In genomic region chr13:76505437-76505836, GRCh38 we compare ENCODE assay signal across 22 cellular contexts.
DNase-seq lines count a peak whose midpoint lies in the region; ATAC-seq, FAIRE-seq and TF ChIP-seq lines count a peak whose summit lies in the region.
"Had no signal": no experiment of that assay in that cellular context is flagged by ENCODE, and none has a peak within 500 bp of the region (broad histone marks: within the 10 kb centered on the region; RNA-seq: fewer than 3 reads in every experiment).

No MANE protein-coding gene starts in this region.

- 0% methylated on average over 3 of the region's 3 CpGs for WGBS in HepG2 (ENCODE audit: low lambda C conversion rate)
- WGBS in right lobe of liver (ENCODE audit: insufficient coverage, low coverage, low lambda C conversion rate, missing lambda C conversion rate) = 38% methylated on average over 3 of the region's 3 CpGs
- WGBS in K562 (ENCODE audit: insufficient coverage, low coverage, missing lambda C conversion rate) = 0% methylated on average over 2 of the region's 3 CpGs

- H3K4me2 ChIP-seq in HepG2 (ENCODE audit: low read depth, low read length) = no peak overlapping the region
- no peak overlapping the region for H3K4me2 ChIP-seq in K562 (ENCODE audit: insufficient read depth, low read length)
- H3K4me2 ChIP-seq: BLaER1 had no signal

- POLR2A ChIA-PET in HepG2 (lab: Yijun Ruan, JAX) (no interaction called here), K562 (lab: Yijun Ruan, JAX) (no interaction called here)

- H3K27me3 ChIP-seq in HepG2 (ENCODE audit: control insufficient read depth in 1 of 2, insufficient read depth in 2 of 2, low read length in 2 of 2) (no peaks in the 10 kb centered on the region), right lobe of liver (no peaks in the 10 kb centered on the region), K562 (ENCODE audit: control insufficient read depth in 2 of 2, insufficient read depth in 2 of 2, low read length in 2 of 2) (no peaks in the 10 kb centered on the region)
- H3K27me3 ChIP-seq: BE2C, BLaER1 had no signal

- CTCF ChIA-PET in HepG2 (lab: Yijun Ruan, JAX; ENCODE audit: low intra/inter-chr PET ratio, low total read pairs) (no interaction called here), K562 (lab: Yijun Ruan, JAX; ENCODE audit: low intra/inter-chr PET ratio) (no interaction called here)

- intact Hi-C loops in HepG2 (cut with micrococcal nuclease; ENCODE audit: unreplicated experiment) = no loop called here
- intact Hi-C loops in right lobe of liver (cut with DNase I) = no loop called here
- intact Hi-C loops in K562 (cut with micrococcal nuclease) = no loop called here

- H3K79me2 ChIP-seq in HepG2 (ENCODE audit: insufficient read depth, low read length) (no peaks in the 10 kb centered on the region), K562 (ENCODE audit: control insufficient read depth, insufficient read depth, low read length) (no peaks in the 10 kb centered on the region)

- H3K4me3 ChIP-seq in HepG2 (replicated peaks in 1 of 3; ENCODE audit: insufficient read depth in 1 of 3, low read depth in 2 of 3, low read length in 3 of 3) = no peak overlapping the region
- no peak overlapping the region for H3K4me3 ChIP-seq in right lobe of liver
- no peak overlapping the region for H3K4me3 ChIP-seq in K562
- H3K4me3 ChIP-seq: BLaER1, GM12878 had no signal

- ATAC-seq in HepG2 (no peak), right lobe of liver (no peak), K562 (no peak)
- ATAC-seq: GM12878 had no signal

- no peak overlapping the region for H2AFZ ChIP-seq in HepG2 (ENCODE audit: low read length)
- H2AFZ ChIP-seq in K562 (ENCODE audit: low read depth, low read length) = no peak overlapping the region

- BruUV-seq in HepG2 (replicated peaks; lab: Mats Ljungman, UMichigan) = no TSS peak
- BruUV-seq in K562 (replicated peaks; lab: Mats Ljungman, UMichigan) = no TSS peak

- TF ChIP-seq EP300 in HepG2 (IDR thresholded peaks at IDR 0.05; ENCODE audit: low read depth in 2 of 2, low read length in 2 of 2) (no peak), HepG2 (CRISPR knock-in tag; IDR thresholded peaks at IDR 0.05; ENCODE audit: borderline replicate concordance) (no peak), K562 (IDR thresholded peaks at IDR 0.05; ENCODE audit: low read length) (no peak)

- TF ChIP-seq CTCF in HepG2 (CRISPR knock-in tag; IDR thresholded peaks at IDR 0.05) (no peak), right lobe of liver (IDR thresholded peaks at IDR 0.05) (no peak), K562 (IDR thresholded peaks at IDR 0.05 in 2 of 3, conservative IDR thresholded peaks at IDR 0.05 in 1 of 3; ENCODE audit: insufficient read depth in 2 of 3, low read depth in 1 of 3, low read length in 3 of 3) (no peak)

- no peak overlapping the region for H3K9ac ChIP-seq in HepG2 (ENCODE audit: insufficient read depth, low read depth, low read length)
- no peak overlapping the region for H3K9ac ChIP-seq in K562 (ENCODE audit: insufficient read depth in 1 of 2, low read depth in 2 of 2, low read length in 2 of 2)
- H3K9ac ChIP-seq: BLaER1 had no signal

- TF ChIP-seq POLR2A in HepG2 (IDR thresholded peaks at IDR 0.05; ENCODE audit: insufficient read depth in 1 of 2, low read depth in 2 of 2, low read length in 2 of 2) = no peak
- no peak for TF ChIP-seq POLR2A in right lobe of liver (IDR thresholded peaks at IDR 0.05)
- TF ChIP-seq POLR2A in K562 (conservative IDR thresholded peaks at IDR 0.05) = no peak

- H3K27ac ChIP-seq in HepG2 (ENCODE audit: extremely low read length, insufficient read depth, low read length) (no peak overlapping the region), right lobe of liver (no peak overlapping the region), K562 (ENCODE audit: extremely low read depth, low read depth, low read length) (no peak overlapping the region)
- H3K27ac ChIP-seq: 22Rv1, BLaER1 had no signal

- H3K9me3 ChIP-seq in HepG2 (ENCODE audit: low read length) (no peaks in the 10 kb centered on the region), right lobe of liver (no peaks in the 10 kb centered on the region), K562 (replicated peaks; ENCODE audit: control insufficient read depth, insufficient read depth, low read depth, low read length) (no peaks in the 10 kb centered on the region)
- H3K9me3 ChIP-seq: BE2C, BLaER1 had no signal

- H3K36me3 ChIP-seq in HepG2 (replicated peaks in 1 of 2; ENCODE audit: control insufficient read depth in 1 of 2, insufficient read depth in 2 of 2, low read length in 2 of 2) (no peaks in the 10 kb centered on the region), right lobe of liver (no peaks in the 10 kb centered on the region), K562 (ENCODE audit: control insufficient read depth, insufficient read depth, low read length) (no peaks in the 10 kb centered on the region)
- H3K36me3 ChIP-seq: BE2C, BLaER1 had no signal

- no peaks in the 10 kb centered on the region for H4K20me1 ChIP-seq in HepG2 (ENCODE audit: insufficient read depth, low read length)
- no peaks in the 10 kb centered on the region for H4K20me1 ChIP-seq in K562 (replicated peaks; ENCODE audit: control insufficient read depth, insufficient read depth, low read length)
- H4K20me1 ChIP-seq: BLaER1 had no signal

- H3K9me1 ChIP-seq in K562 (ENCODE audit: control insufficient read depth, insufficient read depth, low read length) = no peaks in the 10 kb centered on the region

- FAIRE-seq in HepG2 (lab: Jason Lieb, UNC) (no peak), K562 (lab: Jason Lieb, UNC) (no peak)
- FAIRE-seq: GM12878, GM18507 had no signal

- in situ Hi-C loops in HepG2 (cut with HindIII; ENCODE audit: extremely low pct_ligation_motif_present, low pct_unique_long_range_greater_than_20kb) = no loop called here
- in situ Hi-C loops in K562 (cut with MboI) = no loop called here

- TF ChIP-seq RAD21 in HepG2 (CRISPR knock-in tag; IDR thresholded peaks at IDR 0.05) (no peak), K562 (CRISPR knock-in tag; conservative IDR thresholded peaks at IDR 0.05 in 1 of 2, IDR thresholded peaks at IDR 0.05 in 1 of 2) (no peak)

- DNase-seq in HepG2 (ENCODE audit: low spot score) = no peak
- DNase-seq in right lobe of liver = no peak
- DNase-seq in K562 (ENCODE audit: extremely low read depth in 1 of 4, low spot score in 3 of 4) = no peak
- no peak for DNase-seq in T1000 (lab: John Stamatoyannopoulos, UW)
- DNase-seq in NCI-H2081 (lab: John Stamatoyannopoulos, UW) = no peak
- DNase-seq: ACHN; BE2C; C1 segment of cervical spinal cord; CD4-positive, alpha-beta memory T cell; CD4-positive, CD25-positive, alpha-beta regulatory T cell; CD8-positive, alpha-beta memory T cell; COR-L47; DMS 273 treated with DMSO at 0.1 percent for 48 hours; DMS153; DMS79; DND-41; EL; GDM1 had no signal

- H3K4me1 ChIP-seq in HepG2 (ENCODE audit: insufficient read depth, low read length) (no peaks in the 10 kb centered on the region), right lobe of liver (no peaks in the 10 kb centered on the region), K562 (replicated peaks in 1 of 2; ENCODE audit: control insufficient read depth in 2 of 2, insufficient read depth in 2 of 2, low read length in 2 of 2) (no peaks in the 10 kb centered on the region)
- H3K4me1 ChIP-seq: BE2C, BLaER1 had no signal

TF ChIP-seq in HepG2, 621 proteins besides CTCF, POLR2A, EP300 and RAD21:
- peak; percentile 89 for TF ChIP-seq MAFF (IDR thresholded peaks at IDR 0.05; ENCODE audit: low read depth, low read length)
- TF ChIP-seq MAFK (conservative IDR thresholded peaks at IDR 0.05 in 1 of 2, IDR thresholded peaks at IDR 0.05 in 1 of 2; ENCODE audit: low read length in 2 of 2) = peak; percentile 87 to 93
- no peak for TF ChIP-seq PREB (CRISPR knock-in tag; IDR thresholded peaks at IDR 0.05)

TF ChIP-seq in K562, 482 proteins besides CTCF, POLR2A, EP300 and RAD21 (continues in another document):
- TF ChIP-seq, protein P1, sequence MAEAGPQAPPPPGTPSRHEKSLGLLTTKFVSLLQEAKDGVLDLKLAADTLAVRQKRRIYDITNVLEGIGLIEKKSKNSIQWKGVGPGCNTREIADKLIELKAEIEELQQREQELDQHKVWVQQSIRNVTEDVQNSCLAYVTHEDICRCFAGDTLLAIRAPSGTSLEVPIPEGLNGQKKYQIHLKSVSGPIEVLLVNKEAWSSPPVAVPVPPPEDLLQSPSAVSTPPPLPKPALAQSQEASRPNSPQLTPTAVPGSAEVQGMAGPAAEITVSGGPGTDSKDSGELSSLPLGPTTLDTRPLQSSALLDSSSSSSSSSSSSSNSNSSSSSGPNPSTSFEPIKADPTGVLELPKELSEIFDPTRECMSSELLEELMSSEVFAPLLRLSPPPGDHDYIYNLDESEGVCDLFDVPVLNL (CRISPR knock-in tag; IDR thresholded peaks at IDR 0.05; ENCODE audit: low read depth) = no peak
- TF ChIP-seq ZNF511 (CRISPR knock-in tag; IDR thresholded peaks at IDR 0.05) (no peak), ETV1 (tag; conservative IDR thresholded peaks at IDR 0.05; ENCODE audit: low read depth) (no peak), CEBPB (tag; IDR thresholded peaks at IDR 0.05) (no peak), ATF3 (IDR thresholded peaks at IDR 0.05) (no peak), ATF3 (CRISPR knock-in tag; conservative IDR thresholded peaks at IDR 0.05) (no peak), TCFL5 (CRISPR knock-in tag; conservative IDR thresholded peaks at IDR 0.05) (no peak), SIN3B (IDR thresholded peaks at IDR 0.05; ENCODE audit: low read depth) (no peak), SAFB2 (IDR thresholded peaks at IDR 0.05; ENCODE audit: borderline replicate concordance, low read depth, low read length, severe bottlenecking) (no peak)
- TF ChIP-seq, protein P2, sequence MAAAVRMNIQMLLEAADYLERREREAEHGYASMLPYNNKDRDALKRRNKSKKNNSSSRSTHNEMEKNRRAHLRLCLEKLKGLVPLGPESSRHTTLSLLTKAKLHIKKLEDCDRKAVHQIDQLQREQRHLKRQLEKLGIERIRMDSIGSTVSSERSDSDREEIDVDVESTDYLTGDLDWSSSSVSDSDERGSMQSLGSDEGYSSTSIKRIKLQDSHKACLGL (CRISPR knock-in tag; IDR thresholded peaks at IDR 0.05; ENCODE audit: borderline replicate concordance, poor library complexity, severe bottlenecking) = no peak

Comparison
In these comparisons a context has a peak if more than half of its experiments do, and no peak if none do; other contexts are left out.
1. Of the 241 proteins assayed by ChIP-seq in both HepG2 and K562: peak only in HepG2: MAFF and MAFK; only in K562: MAFG; in both: none; in neither: 238.